In the genomic region with DNA sequence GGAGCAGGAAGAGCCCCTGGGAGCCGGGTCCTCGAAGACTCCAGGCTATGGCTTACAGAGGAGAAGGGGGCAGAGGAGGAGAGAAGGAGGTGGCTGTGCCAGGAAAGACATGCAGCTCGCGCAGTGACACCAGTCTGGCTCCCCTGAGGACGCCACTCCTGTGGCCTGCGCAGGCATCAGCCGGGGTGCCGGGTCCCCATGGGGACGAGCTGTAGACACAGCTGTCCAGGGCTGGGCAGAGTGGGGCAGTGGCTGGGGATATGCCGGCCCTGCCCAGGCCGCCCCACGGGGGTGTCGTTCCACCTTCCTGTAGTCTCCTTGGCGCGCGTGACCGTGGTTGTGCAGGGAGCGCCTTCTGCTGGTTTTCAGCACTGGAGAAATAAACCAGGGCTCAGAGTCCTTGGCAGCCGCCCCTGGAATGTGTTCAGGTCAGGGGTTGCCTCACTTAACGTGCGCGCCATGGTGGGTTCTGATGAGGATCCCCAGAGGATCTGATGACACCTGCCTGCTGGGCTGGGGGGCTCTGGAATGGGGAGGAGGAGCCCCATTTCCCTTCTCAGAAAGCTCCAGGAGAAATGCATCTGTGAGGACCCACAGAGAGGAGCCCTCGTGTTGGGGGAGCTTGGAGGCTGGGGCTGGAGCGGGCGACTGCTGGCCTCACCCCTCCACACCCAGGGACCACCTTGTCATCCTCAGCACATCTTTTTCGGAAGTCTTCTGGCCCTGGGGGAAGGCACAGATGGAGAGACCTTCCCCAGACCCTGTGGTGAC, we compare ENCODE assay signal across 2 cellular contexts.
A peak's percentile ranks its signal among the peaks of the same experiment; 100 is the strongest.
TF ChIP-seq lines count a peak whose summit lies in the region.

No MANE protein-coding gene starts in this region.

TF ChIP-seq in IMR-90, 13 proteins besides CTCF, POLR2A, EP300 and RAD21:
- TF ChIP-seq CEBPB (IDR thresholded peaks at IDR 0.05; ENCODE audit: low read depth, low read length) (no peak), RCOR1 (IDR thresholded peaks at IDR 0.05; ENCODE audit: insufficient replicate concordance, low read length) (no peak), SMC3 (IDR thresholded peaks at IDR 0.05; ENCODE audit: low read depth, low read length) (no peak), CHD1 (IDR thresholded peaks at IDR 0.05; ENCODE audit: low read depth, low read length) (no peak), NFE2L2 (IDR thresholded peaks at IDR 0.05; ENCODE audit: low read depth, low read length) (no peak), RFX5 (IDR thresholded peaks at IDR 0.05; ENCODE audit: low read depth, low read length) (no peak), MAZ (IDR thresholded peaks at IDR 0.05; ENCODE audit: borderline replicate concordance, low read depth, low read length) (no peak), MXI1 (IDR thresholded peaks at IDR 0.05; ENCODE audit: borderline replicate concordance, low read depth, low read length) (no peak), BHLHE40 (IDR thresholded peaks at IDR 0.05; ENCODE audit: low read depth, low read length) (no peak), MAFK (IDR thresholded peaks at IDR 0.05; ENCODE audit: low read depth, low read length) (no peak), FOS (IDR thresholded peaks at IDR 0.05; ENCODE audit: low read depth, low read length) (no peak)
- TF ChIP-seq, protein P1, sequence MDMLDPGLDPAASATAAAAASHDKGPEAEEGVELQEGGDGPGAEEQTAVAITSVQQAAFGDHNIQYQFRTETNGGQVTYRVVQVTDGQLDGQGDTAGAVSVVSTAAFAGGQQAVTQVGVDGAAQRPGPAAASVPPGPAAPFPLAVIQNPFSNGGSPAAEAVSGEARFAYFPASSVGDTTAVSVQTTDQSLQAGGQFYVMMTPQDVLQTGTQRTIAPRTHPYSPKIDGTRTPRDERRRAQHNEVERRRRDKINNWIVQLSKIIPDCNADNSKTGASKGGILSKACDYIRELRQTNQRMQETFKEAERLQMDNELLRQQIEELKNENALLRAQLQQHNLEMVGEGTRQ (IDR thresholded peaks at IDR 0.05; ENCODE audit: low read depth, low read length), result no peak
- TF ChIP-seq, protein P2, sequence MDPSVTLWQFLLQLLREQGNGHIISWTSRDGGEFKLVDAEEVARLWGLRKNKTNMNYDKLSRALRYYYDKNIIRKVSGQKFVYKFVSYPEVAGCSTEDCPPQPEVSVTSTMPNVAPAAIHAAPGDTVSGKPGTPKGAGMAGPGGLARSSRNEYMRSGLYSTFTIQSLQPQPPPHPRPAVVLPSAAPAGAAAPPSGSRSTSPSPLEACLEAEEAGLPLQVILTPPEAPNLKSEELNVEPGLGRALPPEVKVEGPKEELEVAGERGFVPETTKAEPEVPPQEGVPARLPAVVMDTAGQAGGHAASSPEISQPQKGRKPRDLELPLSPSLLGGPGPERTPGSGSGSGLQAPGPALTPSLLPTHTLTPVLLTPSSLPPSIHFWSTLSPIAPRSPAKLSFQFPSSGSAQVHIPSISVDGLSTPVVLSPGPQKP (IDR thresholded peaks at IDR 0.05; ENCODE audit: borderline replicate concordance, low read depth, low read length), result no peak
TF ChIP-seq in IMR-90: peak in this region for 0.

TF ChIP-seq in HepG2, 621 proteins besides CTCF, POLR2A, EP300 and RAD21:
- no peak for TF ChIP-seq LCORL (IDR thresholded peaks at IDR 0.05)
- TF ChIP-seq LCORL (CRISPR knock-in tag; IDR thresholded peaks at IDR 0.05), result no peak
- no peak for TF ChIP-seq JUND (CRISPR knock-in tag; IDR thresholded peaks at IDR 0.05)
- TF ChIP-seq, protein P3, sequence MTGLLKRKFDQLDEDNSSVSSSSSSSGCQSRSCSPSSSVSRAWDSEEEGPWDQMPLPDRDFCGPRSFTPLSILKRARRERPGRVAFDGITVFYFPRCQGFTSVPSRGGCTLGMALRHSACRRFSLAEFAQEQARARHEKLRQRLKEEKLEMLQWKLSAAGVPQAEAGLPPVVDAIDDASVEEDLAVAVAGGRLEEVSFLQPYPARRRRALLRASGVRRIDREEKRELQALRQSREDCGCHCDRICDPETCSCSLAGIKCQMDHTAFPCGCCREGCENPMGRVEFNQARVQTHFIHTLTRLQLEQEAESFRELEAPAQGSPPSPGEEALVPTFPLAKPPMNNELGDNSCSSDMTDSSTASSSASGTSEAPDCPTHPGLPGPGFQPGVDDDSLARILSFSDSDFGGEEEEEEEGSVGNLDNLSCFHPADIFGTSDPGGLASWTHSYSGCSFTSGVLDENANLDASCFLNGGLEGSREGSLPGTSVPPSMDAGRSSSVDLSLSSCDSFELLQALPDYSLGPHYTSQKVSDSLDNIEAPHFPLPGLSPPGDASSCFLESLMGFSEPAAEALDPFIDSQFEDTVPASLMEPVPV (CRISPR knock-in tag; IDR thresholded peaks at IDR 0.05), result no peak
- 0 out of 2 replicates have a peak, but pooled peaks have one; percentile 18 for TF ChIP-seq NR2F6 (IDR thresholded peaks at IDR 0.05)
- TF ChIP-seq NR2F6 (CRISPR knock-in tag; IDR thresholded peaks at IDR 0.05), result no peak
- TF ChIP-seq HNF4A (CRISPR knock-in tag; IDR thresholded peaks at IDR 0.05), result peak; percentile 18; the same call in 1 of the 2 replicates
- TF ChIP-seq ZNF557 (CRISPR knock-in tag; IDR thresholded peaks at IDR 0.05), result no peak
- TF ChIP-seq ZSCAN12 (CRISPR knock-in tag; IDR thresholded peaks at IDR 0.05), result no peak
- no peak for TF ChIP-seq STAT5B (CRISPR knock-in tag; IDR thresholded peaks at IDR 0.05)
- no peak for TF ChIP-seq TGIF2 (CRISPR knock-in tag; IDR thresholded peaks at IDR 0.05)
- no peak for TF ChIP-seq ZNF850 (CRISPR knock-in tag; conservative IDR thresholded peaks at IDR 0.05)
- TF ChIP-seq, protein P4, sequence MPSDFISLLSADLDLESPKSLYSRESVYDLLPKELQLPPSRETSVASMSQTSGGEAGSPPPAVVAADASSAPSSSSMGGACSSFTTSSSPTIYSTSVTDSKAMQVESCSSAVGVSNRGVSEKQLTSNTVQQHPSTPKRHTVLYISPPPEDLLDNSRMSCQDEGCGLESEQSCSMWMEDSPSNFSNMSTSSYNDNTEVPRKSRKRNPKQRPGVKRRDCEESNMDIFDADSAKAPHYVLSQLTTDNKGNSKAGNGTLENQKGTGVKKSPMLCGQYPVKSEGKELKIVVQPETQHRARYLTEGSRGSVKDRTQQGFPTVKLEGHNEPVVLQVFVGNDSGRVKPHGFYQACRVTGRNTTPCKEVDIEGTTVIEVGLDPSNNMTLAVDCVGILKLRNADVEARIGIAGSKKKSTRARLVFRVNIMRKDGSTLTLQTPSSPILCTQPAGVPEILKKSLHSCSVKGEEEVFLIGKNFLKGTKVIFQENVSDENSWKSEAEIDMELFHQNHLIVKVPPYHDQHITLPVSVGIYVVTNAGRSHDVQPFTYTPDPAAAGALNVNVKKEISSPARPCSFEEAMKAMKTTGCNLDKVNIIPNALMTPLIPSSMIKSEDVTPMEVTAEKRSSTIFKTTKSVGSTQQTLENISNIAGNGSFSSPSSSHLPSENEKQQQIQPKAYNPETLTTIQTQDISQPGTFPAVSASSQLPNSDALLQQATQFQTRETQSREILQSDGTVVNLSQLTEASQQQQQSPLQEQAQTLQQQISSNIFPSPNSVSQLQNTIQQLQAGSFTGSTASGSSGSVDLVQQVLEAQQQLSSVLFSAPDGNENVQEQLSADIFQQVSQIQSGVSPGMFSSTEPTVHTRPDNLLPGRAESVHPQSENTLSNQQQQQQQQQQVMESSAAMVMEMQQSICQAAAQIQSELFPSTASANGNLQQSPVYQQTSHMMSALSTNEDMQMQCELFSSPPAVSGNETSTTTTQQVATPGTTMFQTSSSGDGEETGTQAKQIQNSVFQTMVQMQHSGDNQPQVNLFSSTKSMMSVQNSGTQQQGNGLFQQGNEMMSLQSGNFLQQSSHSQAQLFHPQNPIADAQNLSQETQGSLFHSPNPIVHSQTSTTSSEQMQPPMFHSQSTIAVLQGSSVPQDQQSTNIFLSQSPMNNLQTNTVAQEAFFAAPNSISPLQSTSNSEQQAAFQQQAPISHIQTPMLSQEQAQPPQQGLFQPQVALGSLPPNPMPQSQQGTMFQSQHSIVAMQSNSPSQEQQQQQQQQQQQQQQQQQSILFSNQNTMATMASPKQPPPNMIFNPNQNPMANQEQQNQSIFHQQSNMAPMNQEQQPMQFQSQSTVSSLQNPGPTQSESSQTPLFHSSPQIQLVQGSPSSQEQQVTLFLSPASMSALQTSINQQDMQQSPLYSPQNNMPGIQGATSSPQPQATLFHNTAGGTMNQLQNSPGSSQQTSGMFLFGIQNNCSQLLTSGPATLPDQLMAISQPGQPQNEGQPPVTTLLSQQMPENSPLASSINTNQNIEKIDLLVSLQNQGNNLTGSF (CRISPR knock-in tag; IDR thresholded peaks at IDR 0.05), result no peak
- no peak for TF ChIP-seq PAX8 (CRISPR knock-in tag; IDR thresholded peaks at IDR 0.05; ENCODE audit: borderline replicate concordance)
- TF ChIP-seq, protein P5, sequence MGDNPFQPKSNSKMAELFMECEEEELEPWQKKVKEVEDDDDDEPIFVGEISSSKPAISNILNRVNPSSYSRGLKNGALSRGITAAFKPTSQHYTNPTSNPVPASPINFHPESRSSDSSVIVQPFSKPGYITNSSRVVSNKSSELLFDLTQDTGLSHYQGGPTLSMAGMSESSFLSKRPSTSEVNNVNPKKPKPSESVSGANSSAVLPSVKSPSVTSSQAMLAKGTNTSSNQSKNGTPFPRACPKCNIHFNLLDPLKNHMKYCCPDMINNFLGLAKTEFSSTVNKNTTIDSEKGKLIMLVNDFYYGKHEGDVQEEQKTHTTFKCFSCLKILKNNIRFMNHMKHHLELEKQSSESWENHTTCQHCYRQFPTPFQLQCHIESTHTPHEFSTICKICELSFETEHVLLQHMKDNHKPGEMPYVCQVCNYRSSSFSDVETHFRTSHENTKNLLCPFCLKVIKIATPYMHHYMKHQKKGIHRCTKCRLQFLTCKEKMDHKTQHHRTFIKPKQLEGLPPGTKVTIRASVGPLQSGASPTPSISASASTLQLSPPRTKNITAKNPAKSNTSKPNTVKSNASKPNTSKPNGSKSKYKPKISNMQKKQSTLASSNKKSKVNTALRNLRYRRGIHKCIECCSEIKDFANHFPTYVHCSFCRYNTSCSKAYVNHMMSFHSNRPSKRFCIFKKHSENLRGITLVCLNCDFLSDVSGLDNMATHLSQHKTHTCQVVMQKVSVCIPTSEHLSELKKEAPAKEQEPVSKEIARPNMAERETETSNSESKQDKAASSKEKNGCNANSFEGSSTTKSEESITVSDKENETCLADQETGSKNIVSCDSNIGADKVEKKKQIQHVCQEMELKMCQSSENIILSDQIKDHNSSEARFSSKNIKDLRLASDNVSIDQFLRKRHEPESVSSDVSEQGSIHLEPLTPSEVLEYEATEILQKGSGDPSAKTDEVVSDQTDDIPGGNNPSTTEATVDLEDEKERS (CRISPR knock-in tag; IDR thresholded peaks at IDR 0.05), result no peak
- TF ChIP-seq ZNF629 (CRISPR knock-in tag; conservative IDR thresholded peaks at IDR 0.05), result no peak
- TF ChIP-seq, protein P6, sequence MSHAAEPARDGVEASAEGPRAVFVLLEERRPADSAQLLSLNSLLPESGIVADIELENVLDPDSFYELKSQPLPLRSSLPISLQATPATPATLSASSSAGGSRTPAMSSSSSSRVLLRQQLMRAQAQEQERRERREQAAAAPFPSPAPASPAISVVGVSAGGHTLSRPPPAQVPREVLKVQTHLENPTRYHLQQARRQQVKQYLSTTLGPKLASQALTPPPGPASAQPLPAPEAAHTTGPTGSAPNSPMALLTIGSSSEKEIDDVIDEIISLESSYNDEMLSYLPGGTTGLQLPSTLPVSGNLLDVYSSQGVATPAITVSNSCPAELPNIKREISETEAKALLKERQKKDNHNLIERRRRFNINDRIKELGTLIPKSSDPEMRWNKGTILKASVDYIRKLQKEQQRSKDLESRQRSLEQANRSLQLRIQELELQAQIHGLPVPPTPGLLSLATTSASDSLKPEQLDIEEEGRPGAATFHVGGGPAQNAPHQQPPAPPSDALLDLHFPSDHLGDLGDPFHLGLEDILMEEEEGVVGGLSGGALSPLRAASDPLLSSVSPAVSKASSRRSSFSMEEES (CRISPR knock-in tag; IDR thresholded peaks at IDR 0.05), result no peak
- TF ChIP-seq, protein P7, sequence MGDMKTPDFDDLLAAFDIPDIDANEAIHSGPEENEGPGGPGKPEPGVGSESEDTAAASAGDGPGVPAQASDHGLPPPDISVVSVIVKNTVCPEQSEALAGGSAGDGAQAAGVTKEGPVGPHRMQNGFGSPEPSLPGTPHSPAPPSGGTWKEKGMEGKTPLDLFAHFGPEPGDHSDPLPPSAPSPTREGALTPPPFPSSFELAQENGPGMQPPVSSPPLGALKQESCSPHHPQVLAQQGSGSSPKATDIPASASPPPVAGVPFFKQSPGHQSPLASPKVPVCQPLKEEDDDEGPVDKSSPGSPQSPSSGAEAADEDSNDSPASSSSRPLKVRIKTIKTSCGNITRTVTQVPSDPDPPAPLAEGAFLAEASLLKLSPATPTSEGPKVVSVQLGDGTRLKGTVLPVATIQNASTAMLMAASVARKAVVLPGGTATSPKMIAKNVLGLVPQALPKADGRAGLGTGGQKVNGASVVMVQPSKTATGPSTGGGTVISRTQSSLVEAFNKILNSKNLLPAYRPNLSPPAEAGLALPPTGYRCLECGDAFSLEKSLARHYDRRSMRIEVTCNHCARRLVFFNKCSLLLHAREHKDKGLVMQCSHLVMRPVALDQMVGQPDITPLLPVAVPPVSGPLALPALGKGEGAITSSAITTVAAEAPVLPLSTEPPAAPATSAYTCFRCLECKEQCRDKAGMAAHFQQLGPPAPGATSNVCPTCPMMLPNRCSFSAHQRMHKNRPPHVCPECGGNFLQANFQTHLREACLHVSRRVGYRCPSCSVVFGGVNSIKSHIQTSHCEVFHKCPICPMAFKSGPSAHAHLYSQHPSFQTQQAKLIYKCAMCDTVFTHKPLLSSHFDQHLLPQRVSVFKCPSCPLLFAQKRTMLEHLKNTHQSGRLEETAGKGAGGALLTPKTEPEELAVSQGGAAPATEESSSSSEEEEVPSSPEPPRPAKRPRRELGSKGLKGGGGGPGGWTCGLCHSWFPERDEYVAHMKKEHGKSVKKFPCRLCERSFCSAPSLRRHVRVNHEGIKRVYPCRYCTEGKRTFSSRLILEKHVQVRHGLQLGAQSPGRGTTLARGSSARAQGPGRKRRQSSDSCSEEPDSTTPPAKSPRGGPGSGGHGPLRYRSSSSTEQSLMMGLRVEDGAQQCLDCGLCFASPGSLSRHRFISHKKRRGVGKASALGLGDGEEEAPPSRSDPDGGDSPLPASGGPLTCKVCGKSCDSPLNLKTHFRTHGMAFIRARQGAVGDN (CRISPR knock-in tag; IDR thresholded peaks at IDR 0.05), result peak; percentile 23; the same call in 1 of the 2 replicates
- no peak for TF ChIP-seq HOXA9 (CRISPR knock-in tag; IDR thresholded peaks at IDR 0.05; ENCODE audit: borderline replicate concordance)
- TF ChIP-seq, protein P8, sequence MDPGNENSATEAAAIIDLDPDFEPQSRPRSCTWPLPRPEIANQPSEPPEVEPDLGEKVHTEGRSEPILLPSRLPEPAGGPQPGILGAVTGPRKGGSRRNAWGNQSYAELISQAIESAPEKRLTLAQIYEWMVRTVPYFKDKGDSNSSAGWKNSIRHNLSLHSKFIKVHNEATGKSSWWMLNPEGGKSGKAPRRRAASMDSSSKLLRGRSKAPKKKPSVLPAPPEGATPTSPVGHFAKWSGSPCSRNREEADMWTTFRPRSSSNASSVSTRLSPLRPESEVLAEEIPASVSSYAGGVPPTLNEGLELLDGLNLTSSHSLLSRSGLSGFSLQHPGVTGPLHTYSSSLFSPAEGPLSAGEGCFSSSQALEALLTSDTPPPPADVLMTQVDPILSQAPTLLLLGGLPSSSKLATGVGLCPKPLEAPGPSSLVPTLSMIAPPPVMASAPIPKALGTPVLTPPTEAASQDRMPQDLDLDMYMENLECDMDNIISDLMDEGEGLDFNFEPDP (CRISPR knock-in tag; conservative IDR thresholded peaks at IDR 0.05), result 0 out of 2 replicates have a peak, but pooled peaks have one; percentile 34
- no peak for TF ChIP-seq MEF2D (CRISPR knock-in tag; IDR thresholded peaks at IDR 0.05)
- TF ChIP-seq TOPORS (CRISPR knock-in tag; IDR thresholded peaks at IDR 0.05), result no peak
- TF ChIP-seq ZNF484 (CRISPR knock-in tag; IDR thresholded peaks at IDR 0.05; ENCODE audit: borderline replicate concordance, low read depth), result no peak
- TF ChIP-seq TEAD3 (CRISPR knock-in tag; optimal IDR thresholded peaks at IDR 0.05; ENCODE audit: borderline replicate concordance), result peak; percentile 69
- no peak for TF ChIP-seq ZNF672 (CRISPR knock-in tag; IDR thresholded peaks at IDR 0.05)
- 0 out of 2 replicates have a peak, but pooled peaks have one; percentile 26 for TF ChIP-seq ZNF563 (CRISPR knock-in tag; IDR thresholded peaks at IDR 0.05)
